1 cellular context compared by ENCODE assay signal in the genomic region with DNA sequence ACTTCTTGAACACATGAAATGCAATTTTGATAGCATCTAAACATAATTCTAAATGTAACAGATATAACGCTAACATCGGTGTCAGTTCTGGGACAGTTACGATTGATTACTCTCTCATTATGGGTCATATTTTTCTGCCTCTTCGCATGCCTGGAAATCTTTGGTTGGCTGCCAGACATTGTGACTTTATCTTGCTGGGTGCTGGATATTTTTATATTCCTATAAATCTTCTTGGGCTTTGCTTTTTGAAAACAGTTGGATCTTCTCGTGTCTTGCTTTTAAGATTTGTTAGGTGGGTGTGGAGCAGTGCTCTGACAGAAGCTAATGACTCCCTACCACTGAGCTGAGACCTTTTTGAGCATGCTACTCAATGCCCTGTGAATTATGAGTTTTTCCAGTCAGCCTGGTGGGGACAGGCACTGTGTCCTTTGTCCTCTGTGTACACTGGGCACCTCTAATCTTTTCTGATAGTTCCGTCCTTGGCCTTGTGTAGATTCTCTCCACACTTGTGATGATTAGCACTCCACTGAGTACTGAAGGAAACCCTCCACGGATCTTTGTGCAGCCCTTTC.
TF ChIP-seq lines count a peak whose summit lies in the region.

No MANE protein-coding gene starts in this region.

TF ChIP-seq in HEK293, 187 proteins besides CTCF, POLR2A, EP300 and RAD21 (continued from another document and continues in another):
- TF ChIP-seq ZNF132 (tag by site-specific recombination; IDR thresholded peaks at IDR 0.05; ENCODE audit: borderline replicate concordance) (no peak), KLF9 (tag by site-specific recombination; IDR thresholded peaks at IDR 0.05; ENCODE audit: low read depth) (no peak), BCL11A (tag by site-specific recombination; IDR thresholded peaks at IDR 0.05; ENCODE audit: low read depth) (no peak), ZNF133 (tag by site-specific recombination; IDR thresholded peaks at IDR 0.05) (no peak), ZNF785 (tag by site-specific recombination; IDR thresholded peaks at IDR 0.05) (no peak), ZNF10 (tag by site-specific recombination; IDR thresholded peaks at IDR 0.05) (no peak), ZNF571 (tag by site-specific recombination; IDR thresholded peaks at IDR 0.05) (no peak), ZNF146 (tag by site-specific recombination; IDR thresholded peaks at IDR 0.05) (no peak), ZNF624 (tag by site-specific recombination; IDR thresholded peaks at IDR 0.05) (no peak), ZNF341 (tag by site-specific recombination; IDR thresholded peaks at IDR 0.05; ENCODE audit: low read depth) (no peak), ZNF610 (tag by site-specific recombination; IDR thresholded peaks at IDR 0.05; ENCODE audit: borderline replicate concordance) (0 out of 2 replicates have a peak, but pooled peaks have one; percentile 25), ZNF521 (tag by site-specific recombination; IDR thresholded peaks at IDR 0.05) (no peak), ZNF2 (tag by site-specific recombination; IDR thresholded peaks at IDR 0.05) (no peak), ZFP3 (tag by site-specific recombination; IDR thresholded peaks at IDR 0.05; ENCODE audit: low read depth) (no peak), ZNF664 (tag by site-specific recombination; IDR thresholded peaks at IDR 0.05) (no peak), TCF7L2 (IDR thresholded peaks at IDR 0.05; ENCODE audit: borderline replicate concordance, low read depth, low read length) (no peak), ZNF514 (tag by site-specific recombination; IDR thresholded peaks at IDR 0.05) (no peak), ZNF391 (tag by site-specific recombination; IDR thresholded peaks at IDR 0.05; ENCODE audit: borderline replicate concordance, low read depth) (no peak), ZNF24 (tag by site-specific recombination; IDR thresholded peaks at IDR 0.05) (no peak), ZBTB7A (tag by site-specific recombination; IDR thresholded peaks at IDR 0.05; ENCODE audit: low read depth) (no peak), ZNF433 (tag by site-specific recombination; IDR thresholded peaks at IDR 0.05; ENCODE audit: low read depth) (no peak), ZNF623 (tag by site-specific recombination; IDR thresholded peaks at IDR 0.05) (no peak), SETDB1 (IDR thresholded peaks at IDR 0.05; ENCODE audit: insufficient read length, low read length) (no peak), ZNF16 (tag by site-specific recombination; IDR thresholded peaks at IDR 0.05; ENCODE audit: low read depth) (no peak), ZFP41 (tag by site-specific recombination; IDR thresholded peaks at IDR 0.05; ENCODE audit: borderline replicate concordance) (no peak), ZNF510 (tag by site-specific recombination; IDR thresholded peaks at IDR 0.05; ENCODE audit: insufficient replicate concordance) (no peak), ZNF121 (tag by site-specific recombination; IDR thresholded peaks at IDR 0.05) (no peak), ZNF843 (tag by site-specific recombination; IDR thresholded peaks at IDR 0.05) (peak; percentile 23; the same call in 1 of the 2 replicates), ZNF747 (tag by site-specific recombination; IDR thresholded peaks at IDR 0.05) (no peak), ZIC2 (tag by site-specific recombination; IDR thresholded peaks at IDR 0.05) (0 out of 2 replicates have a peak, but pooled peaks have one; percentile 13), ZNF248 (tag by site-specific recombination; IDR thresholded peaks at IDR 0.05) (no peak)
- TF ChIP-seq, protein P1, sequence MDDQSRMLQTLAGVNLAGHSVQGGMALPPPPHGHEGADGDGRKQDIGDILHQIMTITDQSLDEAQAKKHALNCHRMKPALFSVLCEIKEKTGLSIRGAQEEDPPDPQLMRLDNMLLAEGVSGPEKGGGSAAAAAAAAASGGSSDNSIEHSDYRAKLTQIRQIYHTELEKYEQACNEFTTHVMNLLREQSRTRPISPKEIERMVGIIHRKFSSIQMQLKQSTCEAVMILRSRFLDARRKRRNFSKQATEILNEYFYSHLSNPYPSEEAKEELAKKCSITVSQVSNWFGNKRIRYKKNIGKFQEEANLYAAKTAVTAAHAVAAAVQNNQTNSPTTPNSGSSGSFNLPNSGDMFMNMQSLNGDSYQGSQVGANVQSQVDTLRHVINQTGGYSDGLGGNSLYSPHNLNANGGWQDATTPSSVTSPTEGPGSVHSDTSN (CRISPR knock-in tag; IDR thresholded peaks at IDR 0.05): no peak
- TF ChIP-seq, protein P2, sequence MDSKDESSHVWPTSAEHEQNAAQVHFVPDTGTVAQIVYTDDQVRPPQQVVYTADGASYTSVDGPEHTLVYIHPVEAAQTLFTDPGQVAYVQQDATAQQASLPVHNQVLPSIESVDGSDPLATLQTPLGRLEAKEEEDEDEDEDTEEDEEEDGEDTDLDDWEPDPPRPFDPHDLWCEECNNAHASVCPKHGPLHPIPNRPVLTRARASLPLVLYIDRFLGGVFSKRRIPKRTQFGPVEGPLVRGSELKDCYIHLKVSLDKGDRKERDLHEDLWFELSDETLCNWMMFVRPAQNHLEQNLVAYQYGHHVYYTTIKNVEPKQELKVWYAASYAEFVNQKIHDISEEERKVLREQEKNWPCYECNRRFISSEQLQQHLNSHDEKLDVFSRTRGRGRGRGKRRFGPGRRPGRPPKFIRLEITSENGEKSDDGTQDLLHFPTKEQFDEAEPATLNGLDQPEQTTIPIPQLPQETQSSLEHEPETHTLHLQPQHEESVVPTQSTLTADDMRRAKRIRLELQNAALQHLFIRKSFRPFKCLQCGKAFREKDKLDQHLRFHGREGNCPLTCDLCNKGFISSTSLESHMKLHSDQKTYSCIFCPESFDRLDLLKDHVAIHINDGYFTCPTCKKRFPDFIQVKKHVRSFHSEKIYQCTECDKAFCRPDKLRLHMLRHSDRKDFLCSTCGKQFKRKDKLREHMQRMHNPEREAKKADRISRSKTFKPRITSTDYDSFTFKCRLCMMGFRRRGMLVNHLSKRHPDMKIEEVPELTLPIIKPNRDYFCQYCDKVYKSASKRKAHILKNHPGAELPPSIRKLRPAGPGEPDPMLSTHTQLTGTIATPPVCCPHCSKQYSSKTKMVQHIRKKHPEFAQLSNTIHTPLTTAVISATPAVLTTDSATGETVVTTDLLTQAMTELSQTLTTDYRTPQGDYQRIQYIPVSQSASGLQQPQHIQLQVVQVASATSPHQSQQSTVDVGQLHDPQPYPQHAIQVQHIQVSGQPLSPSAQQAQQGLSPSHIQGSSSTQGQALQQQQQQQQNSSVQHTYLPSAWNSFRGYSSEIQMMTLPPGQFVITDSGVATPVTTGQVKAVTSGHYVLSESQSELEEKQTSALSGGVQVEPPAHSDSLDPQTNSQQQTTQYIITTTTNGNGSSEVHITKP (tag by site-specific recombination; IDR thresholded peaks at IDR 0.05): peak; percentile 62
- TF ChIP-seq, protein P3, sequence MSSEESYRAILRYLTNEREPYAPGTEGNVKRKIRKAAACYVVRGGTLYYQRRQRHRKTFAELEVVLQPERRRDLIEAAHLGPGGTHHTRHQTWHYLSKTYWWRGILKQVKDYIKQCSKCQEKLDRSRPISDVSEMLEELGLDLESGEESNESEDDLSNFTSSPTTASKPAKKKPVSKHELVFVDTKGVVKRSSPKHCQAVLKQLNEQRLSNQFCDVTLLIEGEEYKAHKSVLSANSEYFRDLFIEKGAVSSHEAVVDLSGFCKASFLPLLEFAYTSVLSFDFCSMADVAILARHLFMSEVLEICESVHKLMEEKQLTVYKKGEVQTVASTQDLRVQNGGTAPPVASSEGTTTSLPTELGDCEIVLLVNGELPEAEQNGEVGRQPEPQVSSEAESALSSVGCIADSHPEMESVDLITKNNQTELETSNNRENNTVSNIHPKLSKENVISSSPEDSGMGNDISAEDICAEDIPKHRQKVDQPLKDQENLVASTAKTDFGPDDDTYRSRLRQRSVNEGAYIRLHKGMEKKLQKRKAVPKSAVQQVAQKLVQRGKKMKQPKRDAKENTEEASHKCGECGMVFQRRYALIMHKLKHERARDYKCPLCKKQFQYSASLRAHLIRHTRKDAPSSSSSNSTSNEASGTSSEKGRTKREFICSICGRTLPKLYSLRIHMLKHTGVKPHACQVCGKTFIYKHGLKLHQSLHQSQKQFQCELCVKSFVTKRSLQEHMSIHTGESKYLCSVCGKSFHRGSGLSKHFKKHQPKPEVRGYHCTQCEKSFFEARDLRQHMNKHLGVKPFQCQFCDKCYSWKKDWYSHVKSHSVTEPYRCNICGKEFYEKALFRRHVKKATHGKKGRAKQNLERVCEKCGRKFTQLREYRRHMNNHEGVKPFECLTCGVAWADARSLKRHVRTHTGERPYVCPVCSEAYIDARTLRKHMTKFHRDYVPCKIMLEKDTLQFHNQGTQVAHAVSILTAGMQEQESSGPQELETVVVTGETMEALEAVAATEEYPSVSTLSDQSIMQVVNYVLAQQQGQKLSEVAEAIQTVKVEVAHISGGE (tag by site-specific recombination; conservative IDR thresholded peaks at IDR 0.05; ENCODE audit: low read depth): no peak
- TF ChIP-seq, protein P4, sequence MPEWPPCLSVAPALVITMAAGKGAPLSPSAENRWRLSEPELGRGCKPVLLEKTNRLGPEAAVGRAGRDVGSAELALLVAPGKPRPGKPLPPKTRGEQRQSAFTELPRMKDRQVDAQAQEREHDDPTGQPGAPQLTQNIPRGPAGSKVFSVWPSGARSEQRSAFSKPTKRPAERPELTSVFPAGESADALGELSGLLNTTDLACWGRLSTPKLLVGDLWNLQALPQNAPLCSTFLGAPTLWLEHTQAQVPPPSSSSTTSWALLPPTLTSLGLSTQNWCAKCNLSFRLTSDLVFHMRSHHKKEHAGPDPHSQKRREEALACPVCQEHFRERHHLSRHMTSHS (tag by site-specific recombination; IDR thresholded peaks at IDR 0.05): no peak
- TF ChIP-seq, protein P5, sequence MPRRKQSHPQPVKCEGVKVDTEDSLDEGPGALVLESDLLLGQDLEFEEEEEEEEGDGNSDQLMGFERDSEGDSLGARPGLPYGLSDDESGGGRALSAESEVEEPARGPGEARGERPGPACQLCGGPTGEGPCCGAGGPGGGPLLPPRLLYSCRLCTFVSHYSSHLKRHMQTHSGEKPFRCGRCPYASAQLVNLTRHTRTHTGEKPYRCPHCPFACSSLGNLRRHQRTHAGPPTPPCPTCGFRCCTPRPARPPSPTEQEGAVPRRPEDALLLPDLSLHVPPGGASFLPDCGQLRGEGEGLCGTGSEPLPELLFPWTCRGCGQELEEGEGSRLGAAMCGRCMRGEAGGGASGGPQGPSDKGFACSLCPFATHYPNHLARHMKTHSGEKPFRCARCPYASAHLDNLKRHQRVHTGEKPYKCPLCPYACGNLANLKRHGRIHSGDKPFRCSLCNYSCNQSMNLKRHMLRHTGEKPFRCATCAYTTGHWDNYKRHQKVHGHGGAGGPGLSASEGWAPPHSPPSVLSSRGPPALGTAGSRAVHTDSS (tag by site-specific recombination; IDR thresholded peaks at IDR 0.05): no peak
- TF ChIP-seq, protein P6, sequence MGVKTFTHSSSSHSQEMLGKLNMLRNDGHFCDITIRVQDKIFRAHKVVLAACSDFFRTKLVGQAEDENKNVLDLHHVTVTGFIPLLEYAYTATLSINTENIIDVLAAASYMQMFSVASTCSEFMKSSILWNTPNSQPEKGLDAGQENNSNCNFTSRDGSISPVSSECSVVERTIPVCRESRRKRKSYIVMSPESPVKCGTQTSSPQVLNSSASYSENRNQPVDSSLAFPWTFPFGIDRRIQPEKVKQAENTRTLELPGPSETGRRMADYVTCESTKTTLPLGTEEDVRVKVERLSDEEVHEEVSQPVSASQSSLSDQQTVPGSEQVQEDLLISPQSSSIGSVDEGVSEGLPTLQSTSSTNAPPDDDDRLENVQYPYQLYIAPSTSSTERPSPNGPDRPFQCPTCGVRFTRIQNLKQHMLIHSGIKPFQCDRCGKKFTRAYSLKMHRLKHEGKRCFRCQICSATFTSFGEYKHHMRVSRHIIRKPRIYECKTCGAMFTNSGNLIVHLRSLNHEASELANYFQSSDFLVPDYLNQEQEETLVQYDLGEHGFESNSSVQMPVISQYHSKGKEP (tag by site-specific recombination; IDR thresholded peaks at IDR 0.05): no peak
- TF ChIP-seq, protein P7, sequence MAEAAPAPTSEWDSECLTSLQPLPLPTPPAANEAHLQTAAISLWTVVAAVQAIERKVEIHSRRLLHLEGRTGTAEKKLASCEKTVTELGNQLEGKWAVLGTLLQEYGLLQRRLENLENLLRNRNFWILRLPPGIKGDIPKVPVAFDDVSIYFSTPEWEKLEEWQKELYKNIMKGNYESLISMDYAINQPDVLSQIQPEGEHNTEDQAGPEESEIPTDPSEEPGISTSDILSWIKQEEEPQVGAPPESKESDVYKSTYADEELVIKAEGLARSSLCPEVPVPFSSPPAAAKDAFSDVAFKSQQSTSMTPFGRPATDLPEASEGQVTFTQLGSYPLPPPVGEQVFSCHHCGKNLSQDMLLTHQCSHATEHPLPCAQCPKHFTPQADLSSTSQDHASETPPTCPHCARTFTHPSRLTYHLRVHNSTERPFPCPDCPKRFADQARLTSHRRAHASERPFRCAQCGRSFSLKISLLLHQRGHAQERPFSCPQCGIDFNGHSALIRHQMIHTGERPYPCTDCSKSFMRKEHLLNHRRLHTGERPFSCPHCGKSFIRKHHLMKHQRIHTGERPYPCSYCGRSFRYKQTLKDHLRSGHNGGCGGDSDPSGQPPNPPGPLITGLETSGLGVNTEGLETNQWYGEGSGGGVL (tag by site-specific recombination; IDR thresholded peaks at IDR 0.05): no peak
- TF ChIP-seq, protein P8, sequence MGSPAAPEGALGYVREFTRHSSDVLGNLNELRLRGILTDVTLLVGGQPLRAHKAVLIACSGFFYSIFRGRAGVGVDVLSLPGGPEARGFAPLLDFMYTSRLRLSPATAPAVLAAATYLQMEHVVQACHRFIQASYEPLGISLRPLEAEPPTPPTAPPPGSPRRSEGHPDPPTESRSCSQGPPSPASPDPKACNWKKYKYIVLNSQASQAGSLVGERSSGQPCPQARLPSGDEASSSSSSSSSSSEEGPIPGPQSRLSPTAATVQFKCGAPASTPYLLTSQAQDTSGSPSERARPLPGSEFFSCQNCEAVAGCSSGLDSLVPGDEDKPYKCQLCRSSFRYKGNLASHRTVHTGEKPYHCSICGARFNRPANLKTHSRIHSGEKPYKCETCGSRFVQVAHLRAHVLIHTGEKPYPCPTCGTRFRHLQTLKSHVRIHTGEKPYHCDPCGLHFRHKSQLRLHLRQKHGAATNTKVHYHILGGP (tag by site-specific recombination; IDR thresholded peaks at IDR 0.05): peak; percentile 67
- TF ChIP-seq, protein P9, sequence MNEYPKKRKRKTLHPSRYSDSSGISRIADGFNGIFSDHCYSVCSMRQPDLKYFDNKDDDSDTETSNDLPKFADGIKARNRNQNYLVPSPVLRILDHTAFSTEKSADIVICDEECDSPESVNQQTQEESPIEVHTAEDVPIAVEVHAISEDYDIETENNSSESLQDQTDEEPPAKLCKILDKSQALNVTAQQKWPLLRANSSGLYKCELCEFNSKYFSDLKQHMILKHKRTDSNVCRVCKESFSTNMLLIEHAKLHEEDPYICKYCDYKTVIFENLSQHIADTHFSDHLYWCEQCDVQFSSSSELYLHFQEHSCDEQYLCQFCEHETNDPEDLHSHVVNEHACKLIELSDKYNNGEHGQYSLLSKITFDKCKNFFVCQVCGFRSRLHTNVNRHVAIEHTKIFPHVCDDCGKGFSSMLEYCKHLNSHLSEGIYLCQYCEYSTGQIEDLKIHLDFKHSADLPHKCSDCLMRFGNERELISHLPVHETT (tag by site-specific recombination; IDR thresholded peaks at IDR 0.05): no peak
